6 cellular contexts compared by ENCODE assay signal in genomic region chr18:74040008-74040407, GRCh38.
"Had no signal": no experiment of that assay in that cellular context is flagged by ENCODE, and none has a peak within 500 bp of the region (broad histone marks: within the 10 kb centered on the region; RNA-seq: fewer than 3 reads in every experiment).

No MANE protein-coding gene starts in this region.

- H3K27me3 ChIP-seq: brain microvascular endothelial cell, dorsolateral prefrontal cortex had no signal

- H3K4me3 ChIP-seq: coronary artery, dorsolateral prefrontal cortex had no signal

- DNase-seq: amniotic stem cell, brain microvascular endothelial cell, dorsolateral prefrontal cortex, T1000 had no signal

- H3K36me3 ChIP-seq: brain microvascular endothelial cell, WERI-Rb-1 had no signal
